8 cellular contexts compared by ENCODE assay signal in genomic region chr2:128233790-128234395, GRCh38.
A peak's percentile ranks its signal among the peaks of the same experiment; 100 is the strongest.
DNase-seq lines count a peak whose midpoint lies in the region; ATAC-seq and TF ChIP-seq lines count a peak whose summit lies in the region.

No MANE protein-coding gene starts in this region.

- no peak overlapping the region for H3K9ac ChIP-seq in OCI-LY1 (ENCODE audit: low read length)

- H3K4me3 ChIP-seq in OCI-LY1 (ENCODE audit: low read depth, low read length, poor library complexity, severe bottlenecking) = peak overlapping the region; percentile 60
- H3K4me3 ChIP-seq in epithelial cell of proximal tubule (ENCODE audit: low read depth, low read length) = peak overlapping the region; percentile 80

- no peak overlapping the region for H3K27ac Mint-ChIP-seq in T-helper 1 cell treated with Interleukin-12 subunit alpha and Interleukin-12 subunit beta and Interleukin-4 antibody, amounts not matched to agents 30 μg/mL and 1 μg/mL, for 36 hours
- H3K27ac Mint-ChIP-seq in stimulated activated effector memory CD8-positive, alpha-beta T cell treated with anti-CD3 and anti-CD28 coated beads, Interleukin-12 subunit alpha, Interleukin-12 subunit beta, amount 100 ng/mL, for 72 hours = no peak overlapping the region

- H4K20me1 ChIP-seq in OCI-LY1 (ENCODE audit: insufficient read depth, low read length) = no peaks in the 10 kb centered on the region

- no peaks in the 10 kb centered on the region for H3K36me3 Mint-ChIP-seq in T-helper 1 cell treated with Interleukin-12 subunit alpha and Interleukin-12 subunit beta and Interleukin-4 antibody, amounts not matched to agents 30 μg/mL and 1 μg/mL, for 36 hours (ENCODE audit: low read depth)
- H3K36me3 Mint-ChIP-seq in stimulated activated effector memory CD8-positive, alpha-beta T cell treated with anti-CD3 and anti-CD28 coated beads, Interleukin-12 subunit alpha, Interleukin-12 subunit beta, amount 100 ng/mL, for 72 hours = no peaks in the 10 kb centered on the region

- H3K79me2 ChIP-seq in OCI-LY1 (ENCODE audit: insufficient read depth, low read length) = no peaks in the 10 kb centered on the region

- no peaks in the 10 kb centered on the region for H3K36me3 ChIP-seq in OCI-LY1 (ENCODE audit: insufficient read depth, low read length)

- H3K9me3 Mint-ChIP-seq in T-helper 1 cell treated with Interleukin-12 subunit alpha and Interleukin-12 subunit beta and Interleukin-4 antibody, amounts not matched to agents 30 μg/mL and 1 μg/mL, for 36 hours = no peaks in the 10 kb centered on the region
- H3K9me3 Mint-ChIP-seq in stimulated activated effector memory CD8-positive, alpha-beta T cell treated with anti-CD3 and anti-CD28 coated beads, Interleukin-12 subunit alpha, Interleukin-12 subunit beta, amount 100 ng/mL, for 72 hours = no peaks in the 10 kb centered on the region

- DNase-seq in T-helper 1 cell = no peak
- no peak for DNase-seq in epithelial cell of proximal tubule (ENCODE audit: low read depth)
- DNase-seq in stimulated activated effector memory CD8-positive, alpha-beta T cell treated with anti-CD3 and anti-CD28 coated beads, Interleukin-12 subunit alpha, Interleukin-12 subunit beta, amount 100 ng/mL, for 72 hours (ENCODE audit: low spot score in 2 of 2) = no peak
- no peak for DNase-seq in activated effector memory CD4-positive, alpha-beta T cell treated with Interleukin-2 at 50 U/mL for 16 hours
- no peak for DNase-seq in T-helper 9 cell

- 0 out of 2 replicates have a peak, but pooled peaks cover 3% of the 10 kb centered on the region for H3K27me3 ChIP-seq in OCI-LY1 (ENCODE audit: insufficient read depth, low read length)

- H3K4me3 Mint-ChIP-seq in T-helper 1 cell treated with Interleukin-12 subunit alpha and Interleukin-12 subunit beta and Interleukin-4 antibody, amounts not matched to agents 30 μg/mL and 1 μg/mL, for 36 hours = peak overlapping the region; percentile 82
- peak overlapping the region; percentile 66 for H3K4me3 Mint-ChIP-seq in stimulated activated effector memory CD8-positive, alpha-beta T cell treated with anti-CD3 and anti-CD28 coated beads, Interleukin-12 subunit alpha, Interleukin-12 subunit beta, amount 100 ng/mL, for 72 hours

- no peaks in the 10 kb centered on the region for H3F3A ChIP-seq in OCI-LY1 (ENCODE audit: insufficient read depth, low read length)

- peak overlapping the region; percentile 69 for H3K4me2 ChIP-seq in OCI-LY1 (ENCODE audit: low read length)

- H3K9me3 ChIP-seq in OCI-LY1 (ENCODE audit: low read length) = no peaks in the 10 kb centered on the region

- peaks cover 5% of the 10 kb centered on the region for H3K4me1 ChIP-seq in OCI-LY1 (ENCODE audit: insufficient read depth, low read length, severe bottlenecking)

- H3K9me2 ChIP-seq in OCI-LY1 (ENCODE audit: low read depth, low read length) = no peaks in the 10 kb centered on the region

- no peak for ATAC-seq in stimulated activated effector memory CD8-positive, alpha-beta T cell treated with anti-CD3 and anti-CD28 coated beads, Interleukin-12 subunit alpha, Interleukin-12 subunit beta, amount 100 ng/mL, for 72 hours
- no peak for ATAC-seq in GM19467 (IDR thresholded peaks at IDR 0.05; ENCODE audit: unreplicated experiment)

- H3K4me1 Mint-ChIP-seq in T-helper 1 cell treated with Interleukin-12 subunit alpha and Interleukin-12 subunit beta and Interleukin-4 antibody, amounts not matched to agents 30 μg/mL and 1 μg/mL, for 36 hours (ENCODE audit: low read depth) = peaks cover 2% of the 10 kb centered on the region
- no peaks in the 10 kb centered on the region for H3K4me1 Mint-ChIP-seq in stimulated activated effector memory CD8-positive, alpha-beta T cell treated with anti-CD3 and anti-CD28 coated beads, Interleukin-12 subunit alpha, Interleukin-12 subunit beta, amount 100 ng/mL, for 72 hours

- H3K27ac ChIP-seq in OCI-LY1 (ENCODE audit: low read depth, low read length, poor library complexity, severe bottlenecking) = no peak overlapping the region

- peaks cover 24% of the 10 kb centered on the region for H3K27me3 Mint-ChIP-seq in T-helper 1 cell treated with Interleukin-12 subunit alpha and Interleukin-12 subunit beta and Interleukin-4 antibody, amounts not matched to agents 30 μg/mL and 1 μg/mL, for 36 hours (ENCODE audit: low read depth)

- TF ChIP-seq CTCF in OCI-LY1 (IDR thresholded peaks at IDR 0.05; ENCODE audit: low read length) = no peak
- no peak for TF ChIP-seq CTCF in epithelial cell of proximal tubule (conservative IDR thresholded peaks at IDR 0.05; ENCODE audit: low read depth, low read length)

- no peak overlapping the region for H2AFZ ChIP-seq in OCI-LY1 (ENCODE audit: low read length)
